In genomic region chr4:174118171-174118570, GRCh38 we compare ENCODE assay signal across 1 cellular context.
TF ChIP-seq lines count a peak whose summit lies in the region.

No MANE protein-coding gene starts in this region.

TF ChIP-seq in K562, 482 proteins besides CTCF, POLR2A, EP300 and RAD21:
- TF ChIP-seq ZNF592 (IDR thresholded peaks at IDR 0.05) (0 out of 2 replicates have a peak, but pooled peaks have one; percentile 22), THRAP3 (IDR thresholded peaks at IDR 0.05; ENCODE audit: borderline replicate concordance) (no peak), L3MBTL2 (IDR thresholded peaks at IDR 0.05) (peak; percentile 23; the same call in 1 of the 2 replicates)
